Comparison of ENCODE assay signal across 18 cellular contexts in genomic region chr7:157433628-157434027, GRCh38.
DNase-seq lines count a peak whose midpoint lies in the region; ATAC-seq, FAIRE-seq and TF ChIP-seq lines count a peak whose summit lies in the region.
"Had no signal": no experiment of that assay in that cellular context is flagged by ENCODE, and none has a peak within 500 bp of the region (broad histone marks: within the 10 kb centered on the region; RNA-seq: fewer than 3 reads in every experiment).

No MANE protein-coding gene starts in this region.

- DNase-seq in T-helper 2 cell treated with Interferon-gamma antibody and Interleukin-4, amounts not matched to agents 5 μg/mL and 100 μg/mL, for 36 hours (ENCODE audit: low spot score): no peak
- DNase-seq in T-helper 2 cell: no peak
- DNase-seq in RWPE2 (ENCODE audit: low spot score): peak; percentile 23
- peak; percentile 35 for DNase-seq in kidney
- DNase-seq in sciatic nerve (ENCODE audit: low spot score): peak; percentile 41
- no peak for DNase-seq in activated gamma-delta T cell (lab: John Stamatoyannopoulos, UW)
- DNase-seq in KG1 (lab: John Stamatoyannopoulos, UW): no peak
- DNase-seq: esophagus squamous epithelium, NCI-H748 treated with DMSO at 0.1 percent for 48 hours had no signal

- H3K9ac ChIP-seq in kidney (ENCODE audit: low read length in 2 of 2): no peak overlapping the region

- no peak for FAIRE-seq in kidney (lab: Jason Lieb, UNC)
- FAIRE-seq: H54 had no signal

- H3K4me3 ChIP-seq in RWPE2 (ENCODE audit: severe bottlenecking) (no peak overlapping the region), kidney (ENCODE audit: low read length in 2 of 2) (no peak overlapping the region)
- H3K4me3 ChIP-seq: esophagus squamous epithelium, heart right ventricle, psoas muscle, testis, vagina had no signal

- H3K4me1 Mint-ChIP-seq in T-helper 2 cell treated with Interferon-gamma antibody and Interleukin-4, amounts not matched to agents 5 μg/mL and 100 μg/mL, for 36 hours (ENCODE audit: low read depth): peaks cover 16% of the 10 kb centered on the region

- H3K9me3 Mint-ChIP-seq in T-helper 2 cell treated with Interferon-gamma antibody and Interleukin-4, amounts not matched to agents 5 μg/mL and 100 μg/mL, for 36 hours: no peaks in the 10 kb centered on the region
- H3K9me3 Mint-ChIP-seq: CD14-positive monocyte had no signal

- peak overlapping the region; percentile 76 for H3K4me3 Mint-ChIP-seq in T-helper 2 cell treated with Interferon-gamma antibody and Interleukin-4, amounts not matched to agents 5 μg/mL and 100 μg/mL, for 36 hours

- no peaks in the 10 kb centered on the region for H3K36me3 Mint-ChIP-seq in T-helper 2 cell treated with Interferon-gamma antibody and Interleukin-4, amounts not matched to agents 5 μg/mL and 100 μg/mL, for 36 hours (ENCODE audit: low read depth)
- H3K36me3 Mint-ChIP-seq: activated naive CD8-positive, alpha-beta T cell; CD14-positive monocyte had no signal

- no peak for TF ChIP-seq CTCF in RWPE2 (IDR thresholded peaks at IDR 0.05; ENCODE audit: poor library complexity, severe bottlenecking)
- TF ChIP-seq CTCF in kidney (IDR thresholded peaks at IDR 0.05; ENCODE audit: borderline replicate concordance, extremely low read depth, insufficient read depth): no peak

- no peaks in the 10 kb centered on the region for H3K27me3 Mint-ChIP-seq in T-helper 2 cell treated with Interferon-gamma antibody and Interleukin-4, amounts not matched to agents 5 μg/mL and 100 μg/mL, for 36 hours (ENCODE audit: low read depth)
- H3K27me3 Mint-ChIP-seq: activated naive CD8-positive, alpha-beta T cell had no signal

- H3K27ac ChIP-seq in RWPE2 (ENCODE audit: poor library complexity, severe bottlenecking) (no peak overlapping the region), kidney (ENCODE audit: low read depth in 2 of 2, low read length in 2 of 2) (no peak overlapping the region)
- H3K27ac ChIP-seq: 22Rv1, esophagus squamous epithelium, heart right ventricle, psoas muscle, testis, vagina had no signal

- intact Hi-C loops in kidney (cut with DNase I): no loop called here
- intact Hi-C loops in sciatic nerve (cut with DNase I): loop anchor here (10.0 kb wide), 1 partner anchor 451 kb away; no protein-coding TSS in a partner anchor

- H3K9me3 ChIP-seq in RWPE2 (ENCODE audit: severe bottlenecking): no peaks in the 10 kb centered on the region
- no peaks in the 10 kb centered on the region for H3K9me3 ChIP-seq in kidney (ENCODE audit: control insufficient read depth in 1 of 2, low read length in 2 of 2)
- H3K9me3 ChIP-seq: esophagus squamous epithelium, heart right ventricle, psoas muscle, testis, vagina had no signal

- ATAC-seq in RWPE2 (ENCODE audit: low read depth) (no peak), sciatic nerve (no peak), GM21619 (IDR thresholded peaks at IDR 0.05; ENCODE audit: unreplicated experiment) (no peak)

- no peaks in the 10 kb centered on the region for H3K27me3 ChIP-seq in RWPE2 (ENCODE audit: insufficient read depth, poor library complexity, severe bottlenecking)
- H3K27me3 ChIP-seq: heart right ventricle, testis, vagina had no signal

- H3K4me1 ChIP-seq in RWPE2 (ENCODE audit: insufficient read depth, poor library complexity, severe bottlenecking) (no peaks in the 10 kb centered on the region), kidney (ENCODE audit: control insufficient read depth in 1 of 2, insufficient read depth in 1 of 2, low read depth in 1 of 2, low read length in 2 of 2) (peaks cover 0 to 9% of the 10 kb centered on the region in 2 donors)

- H3K27ac Mint-ChIP-seq in T-helper 2 cell treated with Interferon-gamma antibody and Interleukin-4, amounts not matched to agents 5 μg/mL and 100 μg/mL, for 36 hours: peak overlapping the region; percentile 9
- H3K27ac Mint-ChIP-seq: activated naive CD8-positive, alpha-beta T cell had no signal

- H3K36me3 ChIP-seq in RWPE2 (ENCODE audit: low read depth): no peaks in the 10 kb centered on the region
- H3K36me3 ChIP-seq in kidney (ENCODE audit: control insufficient read depth in 1 of 2, insufficient read depth in 2 of 2, low read length in 2 of 2): no peaks in the 10 kb centered on the region
- H3K36me3 ChIP-seq: esophagus squamous epithelium, heart right ventricle, vagina had no signal

Comparison
In these comparisons a context has a peak if more than half of its experiments do, and no peak if none do; other contexts are left out.
1. DNase-seq: peak in RWPE2 (single experiment), kidney (single experiment) and sciatic nerve (single experiment); none in T-helper 2 cell treated with Interferon-gamma antibody and Interleukin-4, amounts not matched to agents 5 μg/mL and 100 μg/mL, for 36 hours (single experiment), T-helper 2 cell (0 of 5), activated gamma-delta T cell (single experiment) and KG1 (single experiment).